In genomic region chr7:1703475-1704325, GRCh38 we compare ENCODE assay signal across 16 cellular contexts. TPM values are rescaled to one million over a fixed set of nuclear protein-coding genes. Genes with fewer than 3 reads are reported as not detected.
A peak's percentile ranks its signal among the peaks of the same experiment; 100 is the strongest.
DNase-seq lines count a peak whose midpoint lies in the region; ATAC-seq and TF ChIP-seq lines count a peak whose summit lies in the region.
"Had no signal": no experiment of that assay in that cellular context is flagged by ENCODE, and none has a peak within 500 bp of the region (broad histone marks: within the 10 kb centered on the region; RNA-seq: fewer than 3 reads in every experiment).

No MANE protein-coding gene starts in this region.

- H3K27me3 ChIP-seq in H7 (ENCODE audit: control insufficient read depth, insufficient read depth, low read length) (no peaks in the 10 kb centered on the region; the same call in 1 of the 2 replicates), esophagus squamous epithelium (peaks cover 0 to 32% (median 0%) of the 10 kb centered on the region in 4 donors)
- H3K27me3 ChIP-seq in effector memory CD4-positive, alpha-beta T cell (replicated peaks; ENCODE audit: control insufficient read depth, insufficient read depth, low read length, poor library complexity, severe bottlenecking) = peaks cover 3% of the 10 kb centered on the region

- no peak for TF ChIP-seq POLR2A in esophagus squamous epithelium (IDR thresholded peaks at IDR 0.05)

- DNase-seq in Daoy (ENCODE audit: low read depth) (peak; percentile 0), H7 (peak; percentile 74), ecto neural progenitor cell (ENCODE audit: low spot score) (peak; percentile 50), sciatic nerve (ENCODE audit: low spot score) (peak; percentile 30), esophagus squamous epithelium (lab: John Stamatoyannopoulos, UW) (no peak), globus pallidus (ENCODE audit: low spot score) (no peak)
- no peak for DNase-seq in effector memory CD4-positive, alpha-beta T cell
- DNase-seq: activated CD4-positive, alpha-beta T cell treated with anti-CD3 and anti-CD28 coated beads, Interleukin-2, amount 10 ng/mL, durations not matched to agents 24 days and 14 days; activated naive CD4-positive, alpha-beta T cell treated with Interleukin-2 at 50 U/mL for 16 hours; DND-41; effector CD4-positive, alpha-beta T cell; NCI-H1105 treated with DMSO at 0.1 percent for 48 hours; stimulated activated CD4-positive, alpha-beta T cell treated with anti-CD3 and anti-CD28 coated beads, Interleukin-1b, Interleukin-23, amount 100 ng/mL, for 48 hours; stimulated activated naive B cell treated with anti-CD40 and anti-IgM and Interleukin-4, amounts not matched to agents 10 μg/mL and 1 μg/mL and 100 μg/mL, for 72 hours had no signal

- intact Hi-C loops in sciatic nerve (cut with DNase I) (no loop called here), esophagus squamous epithelium (cut with DNase I) (no loop called here)

- H3K27ac ChIP-seq in esophagus squamous epithelium = no peak overlapping the region
- no peak overlapping the region for H3K27ac ChIP-seq in effector memory CD4-positive, alpha-beta T cell (ENCODE audit: insufficient read depth, low read length, poor library complexity, severe bottlenecking)

- no peaks in the 10 kb centered on the region for H3K36me3 ChIP-seq in H7 (replicated peaks; ENCODE audit: control insufficient read depth, insufficient read depth, low read length)
- H3K36me3 ChIP-seq in esophagus squamous epithelium = no peaks in the 10 kb centered on the region
- no peaks in the 10 kb centered on the region for H3K36me3 ChIP-seq in effector memory CD4-positive, alpha-beta T cell (ENCODE audit: control insufficient read depth, insufficient read depth, low read length)

- 85 to 87% methylated on average over 10 to 17 of the region's 20 CpGs for WGBS in esophagus squamous epithelium, 2 donors

- TF ChIP-seq CTCF in esophagus squamous epithelium (IDR thresholded peaks at IDR 0.05) = no peak

- ATAC-seq in sciatic nerve = no peak
- ATAC-seq: esophagus mucosa; left cardiac atrium; stimulated activated naive B cell treated with anti-CD40 and anti-IgM and Interleukin-4, amounts not matched to agents 10 μg/mL and 1 μg/mL and 100 μg/mL, for 72 hours had no signal

- H3K9me3 ChIP-seq in esophagus squamous epithelium = peaks cover 0 to 6% (median 0%) of the 10 kb centered on the region in 3 donors
- no peaks in the 10 kb centered on the region for H3K9me3 ChIP-seq in effector memory CD4-positive, alpha-beta T cell (ENCODE audit: control insufficient read depth, low read length)

- H3K4me3 ChIP-seq in H7 (ENCODE audit: insufficient read depth, low read depth, low read length) (no peak overlapping the region), esophagus squamous epithelium (no peak overlapping the region)
- no peak overlapping the region for H3K4me3 ChIP-seq in effector memory CD4-positive, alpha-beta T cell (ENCODE audit: insufficient read depth, low read depth, low read length, poor library complexity, severe bottlenecking)

- H3K4me1 ChIP-seq in esophagus squamous epithelium = no peaks in the 10 kb centered on the region
- no peaks in the 10 kb centered on the region for H3K4me1 ChIP-seq in effector memory CD4-positive, alpha-beta T cell (ENCODE audit: control insufficient read depth, insufficient read depth, low read length, poor library complexity, severe bottlenecking)

RNA-seq across cellular contexts. Expression of gene ELFN1, which starts 33.6 kb away (rescaled TPM):
- total RNA-seq in Daoy (2014; rRNA removed; shearing (Covaris generic)) = 0.15 and 1.1 TPM in 2 replicates
- 16.0 and 19.9 TPM in 2 replicates for total RNA-seq in H7 (2014; rRNA removed; shearing (Covaris generic))
- total RNA-seq in sciatic nerve = 2.4 TPM
- 1 to 10 TPM in 1 of 4 donors, under 1 TPM in 3; 0.38 to 3.3 (median 0.48) TPM for total RNA-seq in esophagus squamous epithelium
- total RNA-seq: activated CD4-positive, alpha-beta T cell treated with anti-CD3 and anti-CD28 coated beads, Interleukin-2, amount 10 ng/mL, durations not matched to agents 24 days and 14 days had no signal

Comparison
In these comparisons a context has a peak if more than half of its experiments do, and no peak if none do; other contexts are left out.
1. DNase-seq: peak in Daoy (single experiment), H7 (single experiment), ecto neural progenitor cell (single experiment) and sciatic nerve (single experiment); none in esophagus squamous epithelium (single experiment), effector memory CD4-positive, alpha-beta T cell (0 of 3) and globus pallidus (single experiment).